ENCODE assay signal across 8 cellular contexts in the genomic region with DNA sequence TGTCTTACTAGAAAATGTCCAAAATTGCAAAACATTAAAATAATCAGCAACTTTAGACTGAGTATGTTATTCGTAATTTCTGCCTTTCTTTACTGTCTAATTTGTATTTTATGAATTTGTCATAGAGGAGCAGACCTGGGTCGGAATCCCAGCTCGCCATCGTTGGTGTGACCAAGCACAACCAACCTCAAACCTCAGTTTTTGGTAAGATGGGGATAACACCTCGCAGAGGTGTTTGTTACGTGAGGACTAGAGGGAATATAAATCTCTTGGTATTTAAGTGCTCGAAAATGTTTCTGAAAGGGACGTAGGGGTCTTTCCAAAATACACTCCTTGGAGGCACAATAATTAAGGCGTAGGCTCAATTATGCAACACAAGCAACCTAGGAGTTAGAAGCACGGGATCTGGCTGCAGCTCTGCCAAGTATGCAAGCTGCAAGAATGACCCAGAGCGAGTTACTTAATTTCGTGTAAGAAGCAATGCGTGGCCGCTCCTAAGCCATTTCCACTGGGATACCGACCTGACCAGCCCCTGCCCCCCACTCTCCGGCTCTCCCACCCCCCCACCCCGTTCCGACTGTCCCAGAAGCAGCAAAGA. TPM values are rescaled to one million over a fixed set of nuclear protein-coding genes. Genes with fewer than 3 reads are reported as not detected.
DNase-seq lines count a peak whose midpoint lies in the region; ATAC-seq lines count a peak whose summit lies in the region.

No MANE protein-coding gene starts in this region.

- intact Hi-C loops in head of caudate nucleus (cut with DNase I): no loop called here

- H3K9me3 Mint-ChIP-seq in activated naive CD8-positive, alpha-beta T cell treated with anti-CD3 and anti-CD28 coated beads, Interleukin-2, amount 50 U/mL, for 24 hours: no peaks in the 10 kb centered on the region

- peak; percentile 70 for DNase-seq in Ammon's horn (ENCODE audit: low spot score)
- DNase-seq in NCI-H2227 (lab: John Stamatoyannopoulos, UW; ENCODE audit: unreplicated experiment): peak; percentile 45
- peak; percentile 13 for DNase-seq in activated naive CD8-positive, alpha-beta T cell treated with anti-CD3 and anti-CD28 coated beads, Interleukin-2, amount 50 U/mL, for 24 hours
- DNase-seq in head of caudate nucleus: peak in 39 of 42 donors; percentile 10 to 76 (median 46)
- DNase-seq in occipital lobe (lab: John Stamatoyannopoulos, UW): peak; percentile 37
- DNase-seq in NCI-H2107 treated with DMSO at 0.1 percent for 48 hours (lab: John Stamatoyannopoulos, UW; ENCODE audit: unreplicated experiment): no peak

- H3K4me1 Mint-ChIP-seq in activated naive CD8-positive, alpha-beta T cell treated with anti-CD3 and anti-CD28 coated beads, Interleukin-2, amount 50 U/mL, for 24 hours: peaks cover 42% of the 10 kb centered on the region

- H3K36me3 Mint-ChIP-seq in activated naive CD8-positive, alpha-beta T cell treated with anti-CD3 and anti-CD28 coated beads, Interleukin-2, amount 50 U/mL, for 24 hours (ENCODE audit: low read depth): peaks cover 18% of the 10 kb centered on the region

- no peaks in the 10 kb centered on the region for H3K27me3 Mint-ChIP-seq in activated naive CD8-positive, alpha-beta T cell treated with anti-CD3 and anti-CD28 coated beads, Interleukin-2, amount 50 U/mL, for 24 hours

- H3K27ac Mint-ChIP-seq in activated naive CD8-positive, alpha-beta T cell treated with anti-CD3 and anti-CD28 coated beads, Interleukin-2, amount 50 U/mL, for 24 hours: peak overlapping the region; percentile 91

- peak; percentile 36 for ATAC-seq in GM18502 (IDR thresholded peaks at IDR 0.05; ENCODE audit: poor library complexity, unreplicated experiment)
- peak; percentile 33 for ATAC-seq in HG02885 (IDR thresholded peaks at IDR 0.05; ENCODE audit: poor library complexity, unreplicated experiment)
- ATAC-seq in activated naive CD8-positive, alpha-beta T cell treated with anti-CD3 and anti-CD28 coated beads, Interleukin-2, amount 50 U/mL, for 24 hours: peak; percentile 10

- peak overlapping the region; percentile 96 for H3K4me3 Mint-ChIP-seq in activated naive CD8-positive, alpha-beta T cell treated with anti-CD3 and anti-CD28 coated beads, Interleukin-2, amount 50 U/mL, for 24 hours

RNA-seq across cellular contexts. Expression of a gene that starts 0.6 kb away (rescaled TPM):
- 137 TPM for total RNA-seq in occipital lobe

RNA-seq across cellular contexts. Expression of a gene that starts 56.1 kb away (rescaled TPM):
- not detected for total RNA-seq in occipital lobe
